In the genomic region with DNA sequence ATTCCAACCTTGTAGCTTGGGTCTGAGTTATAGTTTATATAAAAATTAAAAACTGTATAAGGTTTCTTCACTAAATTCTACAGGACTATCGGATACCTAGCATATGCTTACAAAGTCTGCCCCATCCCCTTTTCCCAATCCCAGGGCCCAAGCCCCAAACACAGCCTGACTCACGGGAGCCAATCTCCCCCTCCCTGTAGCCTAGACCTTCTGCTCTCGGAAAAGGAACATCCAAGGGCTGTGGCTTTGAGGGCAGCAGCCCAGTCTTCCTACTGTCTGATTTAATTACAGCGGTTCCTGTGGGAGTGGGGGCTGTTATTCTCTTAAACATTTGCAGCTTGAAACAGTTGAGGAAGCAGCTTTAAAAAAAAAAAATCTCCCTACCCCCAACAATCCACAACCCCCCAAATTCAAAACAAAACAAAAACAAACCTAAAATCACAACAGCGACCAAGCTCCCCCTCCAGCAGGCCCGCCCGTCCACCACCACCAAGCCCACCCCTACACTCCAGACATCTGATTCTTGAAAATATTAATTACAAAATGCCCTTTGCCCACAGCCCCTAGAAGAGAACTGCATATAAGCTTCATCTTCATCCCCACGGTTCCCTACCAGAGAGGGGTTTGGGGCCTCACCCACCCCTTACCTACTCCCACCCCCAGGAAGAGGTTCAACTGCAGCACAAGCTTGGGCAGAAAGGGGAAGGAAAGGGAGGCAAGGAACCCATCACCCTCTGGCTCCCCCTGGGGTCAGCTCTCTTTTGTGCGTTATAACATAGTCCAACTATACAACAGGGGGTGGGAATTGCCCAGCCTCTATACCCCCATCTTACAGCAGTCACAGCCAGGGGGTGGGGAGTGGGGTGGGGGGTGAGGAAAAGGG, we compare ENCODE assay signal across 1 cellular context.
TF ChIP-seq lines count a peak whose summit lies in the region.

No MANE protein-coding gene starts in this region.

TF ChIP-seq in H1, 55 proteins besides CTCF, POLR2A, EP300 and RAD21:
- TF ChIP-seq TAF1 (IDR thresholded peaks at IDR 0.05; ENCODE audit: low read depth, low read length) (0 out of 2 replicates have a peak, but pooled peaks have one; percentile 16), CREB1 (IDR thresholded peaks at IDR 0.05) (no peak)
TF ChIP-seq in H1: peak in this region for 1.
